Comparison of ENCODE assay signal across 16 cellular contexts in the genomic region with DNA sequence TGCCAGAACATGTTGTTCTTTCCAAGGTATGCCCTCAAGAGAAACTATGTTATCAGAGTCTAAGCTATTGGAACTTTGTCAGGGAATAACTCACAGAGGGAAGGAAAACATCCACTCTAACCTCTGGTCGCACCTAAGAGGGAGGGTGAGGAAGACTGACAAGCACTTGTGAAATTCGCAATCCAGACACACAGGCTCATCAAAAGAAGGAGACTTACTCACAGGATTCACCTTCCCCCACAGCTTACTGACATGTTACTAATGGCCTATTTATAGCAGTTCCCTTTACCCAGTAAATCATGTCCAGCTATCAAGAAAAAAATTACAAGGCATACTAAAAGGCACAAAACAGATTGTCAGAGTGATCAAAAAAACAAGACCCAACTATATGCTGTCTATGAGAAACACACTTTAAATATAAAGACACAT. TPM values are rescaled to one million over a fixed set of nuclear protein-coding genes. Genes with fewer than 3 reads are reported as not detected.
DNase-seq lines count a peak whose midpoint lies in the region; ATAC-seq and TF ChIP-seq lines count a peak whose summit lies in the region.
"Had no signal": no experiment of that assay in that cellular context is flagged by ENCODE, and none has a peak within 500 bp of the region (broad histone marks: within the 10 kb centered on the region; RNA-seq: fewer than 3 reads in every experiment).

No MANE protein-coding gene starts in this region.

- no peak for TF ChIP-seq POLR2A in GM18505 (IDR thresholded peaks at IDR 0.05; ENCODE audit: borderline replicate concordance, extremely low read depth, insufficient read depth, insufficient read length)

- H3K4me3 ChIP-seq in astrocyte of the spinal cord (ENCODE audit: low read depth, low read length) = no peak overlapping the region
- H3K4me3 ChIP-seq: right atrium auricular region had no signal

- ATAC-seq in GM18505 (IDR thresholded peaks at IDR 0.05; ENCODE audit: unreplicated experiment) = no peak

- peak overlapping the region; percentile 69 for H3K27ac Mint-ChIP-seq in type B pancreatic cell
- H3K27ac Mint-ChIP-seq: activated CD4-positive, alpha-beta T cell treated with anti-CD3 and anti-CD28 coated beads, Interleukin-2, amount 10 ng/mL, durations not matched to agents 7 days and 5 days; immature natural killer cell had no signal

- DNase-seq in LHCN-M2 (ENCODE audit: low read depth) (peak; percentile 67), astrocyte of the spinal cord (ENCODE audit: low read depth, low spot score) (peak; percentile 9), iPS-NIHi7 (ENCODE audit: extremely low spot score) (peak; percentile 15), type B pancreatic cell (ENCODE audit: extremely low spot score, unreplicated experiment) (no peak), HT-29 (ENCODE audit: low spot score) (no peak), NCI-H128 (lab: John Stamatoyannopoulos, UW; ENCODE audit: unreplicated experiment) (no peak)
- DNase-seq: activated CD4-positive, alpha-beta T cell treated with anti-CD3 and anti-CD28 coated beads, Interleukin-2, amount 10 ng/mL, durations not matched to agents 7 days and 5 days; Caco-2; central memory CD4-positive, alpha-beta T cell; erythroblast; immature natural killer cell; NCI-H446; RPMI8226; T-helper 2 cell had no signal

- TF ChIP-seq CTCF in astrocyte of the spinal cord (IDR thresholded peaks at IDR 0.05; ENCODE audit: low read depth, low read length) = no peak
- no peak for TF ChIP-seq CTCF in type B pancreatic cell (conservative IDR thresholded peaks at IDR 0.05)

- no peaks in the 10 kb centered on the region for H3K27me3 Mint-ChIP-seq in type B pancreatic cell

- no peaks in the 10 kb centered on the region for H3K4me1 Mint-ChIP-seq in type B pancreatic cell (ENCODE audit: unreplicated experiment)
- H3K4me1 Mint-ChIP-seq: activated CD4-positive, alpha-beta T cell treated with anti-CD3 and anti-CD28 coated beads, Interleukin-2, amount 10 ng/mL, durations not matched to agents 7 days and 5 days; immature natural killer cell had no signal

- no peaks in the 10 kb centered on the region for H3K9me3 Mint-ChIP-seq in type B pancreatic cell
- H3K9me3 Mint-ChIP-seq: activated CD4-positive, alpha-beta T cell treated with anti-CD3 and anti-CD28 coated beads, Interleukin-2, amount 10 ng/mL, durations not matched to agents 7 days and 5 days had no signal

- in situ Hi-C loops in astrocyte of the spinal cord (cut with HindIII; ENCODE audit: low sequenced_read_pairs) = no loop called here

- H3K4me3 Mint-ChIP-seq in type B pancreatic cell = no peak overlapping the region
- H3K4me3 Mint-ChIP-seq: activated CD4-positive, alpha-beta T cell treated with anti-CD3 and anti-CD28 coated beads, Interleukin-2, amount 10 ng/mL, durations not matched to agents 7 days and 5 days; immature natural killer cell had no signal

- no peaks in the 10 kb centered on the region for H3K36me3 Mint-ChIP-seq in type B pancreatic cell
- H3K36me3 Mint-ChIP-seq: immature natural killer cell had no signal

RNA-seq across cellular contexts. Expression of gene WDR64, which starts 36.9 kb away (rescaled TPM):
- total RNA-seq in LHCN-M2 (2014; rRNA removed) = not detected in 2 replicates
- polyA plus RNA-seq in LHCN-M2 (2012) = not detected
- total RNA-seq in type B pancreatic cell (ENCODE audit: low replicate concordance) = not detected in 2 replicates
- total RNA-seq in HT-29 (2014; rRNA removed; shearing (Covaris generic)) = not detected in 2 replicates
- total RNA-seq: Caco-2, right atrium auricular region had no signal
- polyA plus RNA-seq: immature natural killer cell had no signal

RNA-seq across cellular contexts. Expression of gene CHML, which starts 48.8 kb away (rescaled TPM):
- total RNA-seq in LHCN-M2 (2014; rRNA removed) = 8.7 and 10.4 TPM in 2 replicates
- 2.3 TPM for polyA plus RNA-seq in LHCN-M2 (2012)
- total RNA-seq in type B pancreatic cell (ENCODE audit: low replicate concordance) = 15.7 and 24.8 TPM in 2 replicates
- 17.4 and 22.4 TPM in 2 replicates for total RNA-seq in HT-29 (2014; rRNA removed; shearing (Covaris generic))

RNA-seq across cellular contexts. Expression of gene OPN3, which starts 48.8 kb away (rescaled TPM):
- total RNA-seq in LHCN-M2 (2014; rRNA removed) (33.5 and 34.5 TPM in 2 replicates), type B pancreatic cell (ENCODE audit: low replicate concordance) (13.1 and 25.6 TPM in 2 replicates)
- 18.8 TPM for polyA plus RNA-seq in LHCN-M2 (2012)
- total RNA-seq in HT-29 (2014; rRNA removed; shearing (Covaris generic)) = 12.5 and 12.6 TPM in 2 replicates

Comparison
In these comparisons a context has a peak if more than half of its experiments do, and no peak if none do; other contexts are left out.
1. DNase-seq: peak in LHCN-M2 (single experiment), astrocyte of the spinal cord (single experiment) and iPS-NIHi7 (single experiment); none in type B pancreatic cell (single experiment), HT-29 (single experiment) and NCI-H128 (single experiment).